In genomic region chr6:34128045-34128444, GRCh38 we compare ENCODE assay signal across 23 cellular contexts. TPM values are rescaled to one million over a fixed set of nuclear protein-coding genes. Genes with fewer than 3 reads are reported as not detected.
"Had no signal": no experiment of that assay in that cellular context is flagged by ENCODE, and none has a peak within 500 bp of the region (broad histone marks: within the 10 kb centered on the region; RNA-seq: fewer than 3 reads in every experiment).

No MANE protein-coding gene starts in this region.

- ATAC-seq: heart left ventricle; left colon; left ventricle myocardium superior; sciatic nerve; stimulated activated naive B cell treated with anti-CD40 and anti-IgM and Interleukin-4, amounts not matched to agents 10 μg/mL and 1 μg/mL and 100 μg/mL, for 72 hours had no signal

- H3K27ac Mint-ChIP-seq: naive B cell; nephron progenitor cell; stimulated activated naive B cell treated with anti-CD40 and anti-IgM and Interleukin-4, amounts not matched to agents 10 μg/mL and 1 μg/mL and 100 μg/mL, for 72 hours had no signal

- H2AFZ ChIP-seq: parathyroid adenoma had no signal

- H3K9me3 ChIP-seq: colonic mucosa, esophagus squamous epithelium, heart left ventricle, prostate gland, stomach, thoracic aorta, transverse colon had no signal

- H3K36me3 Mint-ChIP-seq: stimulated activated naive B cell treated with anti-CD40 and anti-IgM and Interleukin-4, amounts not matched to agents 10 μg/mL and 1 μg/mL and 100 μg/mL, for 72 hours had no signal

- H3K4me1 ChIP-seq: colonic mucosa, esophagus squamous epithelium, heart left ventricle, parathyroid adenoma, prostate gland, stomach, transverse colon had no signal

- H3K79me2 ChIP-seq: parathyroid adenoma had no signal

- H3K27ac ChIP-seq: colonic mucosa, esophagus squamous epithelium, heart left ventricle, parathyroid adenoma, prostate gland, stomach, thoracic aorta, transverse colon had no signal

- H3K27me3 ChIP-seq: colonic mucosa had no signal

- H3K4me3 Mint-ChIP-seq: naive B cell; nephron progenitor cell; stimulated activated naive B cell treated with anti-CD40 and anti-IgM and Interleukin-4, amounts not matched to agents 10 μg/mL and 1 μg/mL and 100 μg/mL, for 72 hours had no signal

- H3K9ac ChIP-seq: parathyroid adenoma had no signal

- H3K9me3 Mint-ChIP-seq: nephron progenitor cell; stimulated activated naive B cell treated with anti-CD40 and anti-IgM and Interleukin-4, amounts not matched to agents 10 μg/mL and 1 μg/mL and 100 μg/mL, for 72 hours had no signal

- H3K4me3 ChIP-seq: colonic mucosa, esophagus squamous epithelium, heart left ventricle, lung, prostate gland, stomach, thoracic aorta, transverse colon had no signal

- DNase-seq: colonic mucosa; dermis blood vessel endothelial cell; esophagus squamous epithelium; foreskin fibroblast; heart left ventricle; hippocampal formation; left colon; left ventricle myocardium superior; mesenchymal stem cell; naive B cell; nephron progenitor cell; stimulated activated CD4-positive, alpha-beta T cell treated with anti-CD3 and anti-CD28 coated beads, Interleukin-2, amount 100 ng/mL, for 24 hours; stimulated activated CD4-positive, alpha-beta T cell treated with anti-CD3 and anti-CD28 coated beads, Interleukin-4, amount 100 ng/mL, for 4 hours; stimulated activated naive B cell treated with anti-CD40 and anti-IgM and Interleukin-4, amounts not matched to agents 10 μg/mL and 1 μg/mL and 100 μg/mL, for 72 hours; stomach; transverse colon had no signal

- H3K36me3 ChIP-seq: colonic mucosa, esophagus squamous epithelium, heart left ventricle, prostate gland, stomach, thoracic aorta, transverse colon had no signal

RNA-seq across cellular contexts. Expression of gene GRM4, which starts 17.8 kb away (rescaled TPM):
- total RNA-seq: dermis blood vessel endothelial cell, epithelial cell of proximal tubule, esophagus squamous epithelium, kidney epithelial cell, left colon, left ventricle myocardium superior, sciatic nerve, thoracic aorta, transverse colon had no signal
- polyA plus RNA-seq: heart left ventricle, stomach had no signal
